In the genomic region with DNA sequence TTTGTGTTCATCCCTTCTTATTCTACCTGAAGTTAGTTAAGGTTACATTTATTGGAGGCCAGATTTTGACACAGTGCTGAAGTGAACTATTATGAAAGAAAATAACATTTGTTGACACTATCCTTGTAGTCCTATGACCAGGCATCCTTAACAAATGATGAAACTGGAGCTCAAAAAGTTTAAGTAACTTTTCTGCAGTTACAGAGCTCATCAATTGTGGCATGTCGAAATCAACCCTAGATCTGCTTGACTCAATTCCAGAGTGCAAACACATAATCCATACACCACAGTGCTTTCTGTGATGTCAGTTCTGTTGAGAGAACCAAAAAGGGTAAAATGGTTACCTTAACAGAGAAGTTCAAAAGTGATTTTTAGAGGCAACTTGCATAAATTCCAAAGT, we compare ENCODE assay signal across 23 cellular contexts. TPM values are rescaled to one million over a fixed set of nuclear protein-coding genes. Genes with fewer than 3 reads are reported as not detected.
"Had no signal": no experiment of that assay in that cellular context is flagged by ENCODE, and none has a peak within 500 bp of the region (broad histone marks: within the 10 kb centered on the region; RNA-seq: fewer than 3 reads in every experiment).

No MANE protein-coding gene starts in this region.

- H3K9me3 ChIP-seq: left ventricle myocardium inferior, sigmoid colon, transverse colon had no signal

- DNase-seq: activated CD4-positive, alpha-beta T cell treated with anti-CD3 and anti-CD28 coated beads for 4 hours; activated CD4-positive, alpha-beta T cell treated with anti-CD3 and anti-CD28 coated beads, Interleukin-2, amount 50 U/mL, for 48 hours; activated CD4-positive, CD25-positive, alpha-beta regulatory T cell; activated effector memory CD4-positive, alpha-beta T cell treated with Interleukin-2 at 50 U/mL for 16 hours; activated naive CD4-positive, alpha-beta T cell treated with anti-CD3 and anti-CD28 coated beads for 36 hours; activated naive CD8-positive, alpha-beta T cell treated with anti-CD3 and anti-CD28 coated beads, Interleukin-2, amount 10 ng/mL, durations not matched to agents 7 days and 5 days; activated T-cell treated with anti-CD3 and anti-CD28 coated beads, Interleukin-2, amount 50 U/mL, for 48 hours; effector CD4-positive, alpha-beta T cell; foreskin melanocyte; left ventricle myocardium inferior; mammary epithelial cell; midbrain; natural killer cell; sigmoid colon; stimulated activated CD4-positive, alpha-beta T cell treated with anti-CD3 and anti-CD28 coated beads, Interleukin-15, amount 100 ng/mL, for 24 hours; stimulated activated CD8-positive, alpha-beta memory T cell treated with anti-CD3 and anti-CD28 coated beads, Interleukin-4, amount 100 ng/mL, for 48 hours; stimulated activated naive B cell treated with anti-CD40 and anti-IgM and Interleukin-4, amounts not matched to agents 10 μg/mL and 1 μg/mL and 100 μg/mL, for 72 hours; T1000; transverse colon had no signal

- ATAC-seq: natural killer cell; stimulated activated naive B cell treated with anti-CD40 and anti-IgM and Interleukin-4, amounts not matched to agents 10 μg/mL and 1 μg/mL and 100 μg/mL, for 72 hours had no signal

- H3K27me3 ChIP-seq: sigmoid colon, transverse colon had no signal

- H3K4me1 ChIP-seq: left ventricle myocardium inferior, sigmoid colon had no signal

- H3K36me3 ChIP-seq: left ventricle myocardium inferior, sigmoid colon, transverse colon had no signal

- H3K27ac ChIP-seq: left ventricle myocardium inferior, sigmoid colon, transverse colon had no signal

- H3K4me3 ChIP-seq: left ventricle myocardium inferior, sigmoid colon, smooth muscle cell, transverse colon had no signal

RNA-seq across cellular contexts. Expression of gene KCNN2, which starts 28.6 kb away (rescaled TPM):
- total RNA-seq: activated naive CD4-positive, alpha-beta T cell treated with anti-CD3 and anti-CD28 coated beads for 36 hours; activated naive CD8-positive, alpha-beta T cell treated with anti-CD3 and anti-CD28 coated beads, Interleukin-2, amount 10 ng/mL, durations not matched to agents 7 days and 5 days; chondrocyte; epithelial cell of proximal tubule; mammary epithelial cell; natural killer cell; osteoblast had no signal
